Comparison of ENCODE assay signal across 9 cellular contexts in the genomic region with DNA sequence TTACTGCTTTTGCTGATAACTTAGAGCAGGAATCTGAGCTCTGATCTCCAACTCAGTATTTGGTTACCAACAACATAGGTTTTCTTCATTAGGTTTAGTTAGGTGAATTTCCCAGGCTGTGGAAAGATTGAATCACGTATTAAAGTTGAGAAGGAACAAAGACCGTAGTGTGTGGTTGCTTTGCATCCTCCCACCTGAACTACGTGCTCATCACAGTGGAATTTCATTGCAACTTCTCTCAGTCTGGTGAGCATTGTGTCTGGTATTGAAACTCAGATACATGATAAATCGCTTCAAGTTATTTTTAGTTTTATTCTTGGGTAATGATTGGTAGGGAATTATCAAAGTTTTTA.
A peak's percentile ranks its signal among the peaks of the same experiment; 100 is the strongest.
DNase-seq lines count a peak whose midpoint lies in the region; TF ChIP-seq lines count a peak whose summit lies in the region.
"Had no signal": no experiment of that assay in that cellular context is flagged by ENCODE, and none has a peak within 500 bp of the region (broad histone marks: within the 10 kb centered on the region; RNA-seq: fewer than 3 reads in every experiment).

No MANE protein-coding gene starts in this region.

- peak; percentile 7 for DNase-seq in activated T-cell treated with anti-CD3 and anti-CD28 coated beads for 4 hours
- no peak for DNase-seq in activated T-cell treated with anti-CD3 and anti-CD28 coated beads, Interleukin-2, amount 50 U/mL, for 1 hour
- peak; percentile 62 to 76 for DNase-seq in SW 1271 (lab: John Stamatoyannopoulos, UW)
- peak; percentile 68 for DNase-seq in fibroblast of the aortic adventitia (ENCODE audit: low read depth)
- peak in 2 of 3 experiments; percentile 30 to 51 for DNase-seq in stimulated activated CD4-positive, alpha-beta T cell treated with anti-CD3 and anti-CD28 coated beads, TNF-alpha, amount 100 ng/mL, for 24 hours (ENCODE audit: low read depth in 3 of 3)
- DNase-seq in 8988T: no peak
- DNase-seq in NCI-H2029 treated with DMSO at 0.1 percent for 48 hours (lab: John Stamatoyannopoulos, UW): no peak
- DNase-seq in retina: no peak
- DNase-seq: MG63 had no signal

- H3K4me3 ChIP-seq in fibroblast of the aortic adventitia (ENCODE audit: low read depth, low read length): no peak overlapping the region
- H3K4me3 ChIP-seq: MG63 had no signal

- TF ChIP-seq CTCF in fibroblast of the aortic adventitia (IDR thresholded peaks at IDR 0.05; ENCODE audit: insufficient read depth, low read length): no peak

Comparison
In these comparisons a context has a peak if more than half of its experiments do, and no peak if none do; other contexts are left out.
1. DNase-seq: peak in activated T-cell treated with anti-CD3 and anti-CD28 coated beads for 4 hours (single experiment), SW 1271 (2 of 2), fibroblast of the aortic adventitia (single experiment) and stimulated activated CD4-positive, alpha-beta T cell treated with anti-CD3 and anti-CD28 coated beads, TNF-alpha, amount 100 ng/mL, for 24 hours (2 of 3); none in activated T-cell treated with anti-CD3 and anti-CD28 coated beads, Interleukin-2, amount 50 U/mL, for 1 hour (single experiment), 8988T (single experiment), NCI-H2029 treated with DMSO at 0.1 percent for 48 hours (single experiment) and retina (single experiment).